Comparison of ENCODE assay signal across 8 cellular contexts in genomic region chr2:108309903-108310302, GRCh38. TPM values are rescaled to one million over a fixed set of nuclear protein-coding genes. Genes with fewer than 3 reads are reported as not detected.
"Had no signal": no experiment of that assay in that cellular context is flagged by ENCODE, and none has a peak within 500 bp of the region (broad histone marks: within the 10 kb centered on the region; RNA-seq: fewer than 3 reads in every experiment).

No MANE protein-coding gene starts in this region.

- H3K4me3 ChIP-seq: GM23248, GM23338, HAP-1 had no signal

- H3K4me1 ChIP-seq: HAP-1 had no signal

- H3K36me3 ChIP-seq: HAP-1 had no signal

- H3K9me3 ChIP-seq: HAP-1 had no signal

- H3K27ac ChIP-seq: GM23248 had no signal

- DNase-seq: GM23248, GOT3, H7, H9, HCEC 1CT, HFFc6 had no signal

RNA-seq across cellular contexts. Expression of gene SULT1C2, which starts 21.2 kb away (rescaled TPM):
- total RNA-seq: GM23248, HFFc6 had no signal
